ENCODE assay signal across 29 cellular contexts in genomic region chr6:100417037-100417436, GRCh38. TPM values are rescaled to one million over a fixed set of nuclear protein-coding genes. Genes with fewer than 3 reads are reported as not detected.
"Had no signal": no experiment of that assay in that cellular context is flagged by ENCODE, and none has a peak within 500 bp of the region (broad histone marks: within the 10 kb centered on the region; RNA-seq: fewer than 3 reads in every experiment).

No MANE protein-coding gene starts in this region.

- H3K4me3 ChIP-seq: left lung, lower lobe of right lung, pancreas, prostate gland, skin epidermis, stomach, testis, thyroid gland, transverse colon, upper lobe of right lung had no signal

- H3K4me3 Mint-ChIP-seq: naive B cell; natural killer cell; stimulated activated naive B cell treated with anti-CD40 and anti-IgM and Interleukin-4, amounts not matched to agents 10 μg/mL and 1 μg/mL and 100 μg/mL, for 72 hours had no signal

- H3K4me1 ChIP-seq: left lung, lower lobe of right lung, pancreas, prostate gland, stomach, testis, thyroid gland, transverse colon, upper lobe of right lung had no signal

- H3K27ac ChIP-seq: left lung, lower lobe of right lung, pancreas, prostate gland, skin epidermis, stomach, testis, thyroid gland, transverse colon, upper lobe of right lung had no signal

- H3K36me3 Mint-ChIP-seq: naive B cell; natural killer cell; stimulated activated naive B cell treated with anti-CD40 and anti-IgM and Interleukin-4, amounts not matched to agents 10 μg/mL and 1 μg/mL and 100 μg/mL, for 72 hours had no signal

- H3K27ac Mint-ChIP-seq: naive B cell; natural killer cell; stimulated activated naive B cell treated with anti-CD40 and anti-IgM and Interleukin-4, amounts not matched to agents 10 μg/mL and 1 μg/mL and 100 μg/mL, for 72 hours had no signal

- ATAC-seq: left cardiac atrium; left lung; lower lobe of right lung; natural killer cell; pancreas; right cardiac atrium; sciatic nerve; stimulated activated naive B cell treated with anti-CD40 and anti-IgM and Interleukin-4, amounts not matched to agents 10 μg/mL and 1 μg/mL and 100 μg/mL, for 72 hours; stimulated activated naive CD8-positive, alpha-beta T cell treated with anti-CD3 and anti-CD28 coated beads, Interleukin-15, Interleukin-2, amounts not matched to agents 100 U/mL and 50 U/mL, for 24 hours; upper lobe of right lung had no signal

- H3K9me3 Mint-ChIP-seq: stimulated activated naive B cell treated with anti-CD40 and anti-IgM and Interleukin-4, amounts not matched to agents 10 μg/mL and 1 μg/mL and 100 μg/mL, for 72 hours had no signal

- H3K36me3 ChIP-seq: left lung, lower lobe of right lung, pancreas, prostate gland, stomach, thyroid gland, transverse colon, upper lobe of right lung had no signal

- H3K27me3 ChIP-seq: left lung, pancreas, testis, thyroid gland, transverse colon, upper lobe of right lung had no signal

- H3K9me3 ChIP-seq: left lung, lower lobe of right lung, pancreas, prostate gland, stomach, testis, thyroid gland, transverse colon, upper lobe of right lung had no signal

- H3K4me1 Mint-ChIP-seq: naive B cell; natural killer cell; stimulated activated naive B cell treated with anti-CD40 and anti-IgM and Interleukin-4, amounts not matched to agents 10 μg/mL and 1 μg/mL and 100 μg/mL, for 72 hours had no signal

- DNase-seq: hippocampal formation; kidney glomerular epithelial cell; left cardiac atrium; left lung; lower lobe of right lung; mammary epithelial cell; mesenchymal stem cell; naive B cell; natural killer cell; nucleus accumbens; pancreas; posterior cingulate gyrus; retina; right cardiac atrium; stimulated activated CD4-positive, alpha-beta T cell treated with anti-CD3 and anti-CD28 coated beads, Interleukin-12 subunit alpha, Interleukin-12 subunit beta, amount 100 ng/mL, for 4 hours; stimulated activated CD4-positive, alpha-beta T cell treated with anti-CD3 and anti-CD28 coated beads, Interleukin-15, amount 100 ng/mL, for 24 hours; stimulated activated CD4-positive, alpha-beta T cell treated with anti-CD3 and anti-CD28 coated beads, Interleukin-2, amount 100 ng/mL, for 24 hours; stimulated activated CD4-positive, alpha-beta T cell treated with anti-CD3 and anti-CD28 coated beads, Interleukin-4, amount 100 ng/mL, for 1 hour; stimulated activated naive B cell treated with anti-CD40 and anti-IgM and Interleukin-4, amounts not matched to agents 10 μg/mL and 1 μg/mL and 100 μg/mL, for 72 hours; stimulated activated naive CD8-positive, alpha-beta T cell treated with anti-CD3 and anti-CD28 coated beads, Interleukin-15, Interleukin-2, amounts not matched to agents 100 U/mL and 50 U/mL, for 24 hours; stomach; testis; thyroid gland; transverse colon; upper lobe of right lung had no signal

RNA-seq across cellular contexts. Expression of gene SIM1, which starts 47.7 kb away (rescaled TPM):
- total RNA-seq: left cardiac atrium, left lung, lower lobe of right lung, mononuclear cell, natural killer cell, right cardiac atrium, thyroid gland, transverse colon, upper lobe of right lung had no signal
